ENCODE assay signal across 8 cellular contexts in genomic region chr7:80312139-80312661, GRCh38.
DNase-seq lines count a peak whose midpoint lies in the region; ATAC-seq and TF ChIP-seq lines count a peak whose summit lies in the region.

No MANE protein-coding gene starts in this region.

- H3K4me3 Mint-ChIP-seq in brain (peak overlapping the region in 2 of 5 experiments; percentile 25 to 51), Caco-2 (ENCODE audit: unreplicated experiment) (no peak overlapping the region)

- no peak overlapping the region for H3K9ac ChIP-seq in IMR-90 (ENCODE audit: low read depth, low read length)

- H4K5ac ChIP-seq in IMR-90 (ENCODE audit: low read depth, low read length), result no peak overlapping the region

- TF ChIP-seq POLR2A in IMR-90 (IDR thresholded peaks at IDR 0.05; ENCODE audit: low read depth, low read length) (no peak), right lobe of liver (IDR thresholded peaks at IDR 0.05) (no peak)

- dilution Hi-C loops in IMR-90 (cut with HindIII; ENCODE audit: low sequenced_read_pairs, unreplicated experiment), result no loop called here

- peak overlapping the region; percentile 0; the same call in 1 of the 2 replicates for H3K56ac ChIP-seq in IMR-90 (ENCODE audit: extremely low read depth, insufficient read depth, low read length)

- in situ Hi-C loops in IMR-90 (cut with MboI; ENCODE audit: low sequenced_read_pairs), result no loop called here

- peaks cover 9% of the 10 kb centered on the region for H3K4me1 ChIP-seq in IMR-90 (ENCODE audit: control insufficient read depth, insufficient read depth, low read length)
- H3K4me1 ChIP-seq in right lobe of liver, result no peaks in the 10 kb centered on the region
- H3K4me1 ChIP-seq in Caco-2, result peaks cover 9% of the 10 kb centered on the region

- H3K23ac ChIP-seq in IMR-90 (ENCODE audit: low read depth, low read length), result 0 out of 2 replicates have a peak overlapping the region, but pooled peaks have one; percentile 11

- BruUV-seq in IMR-90 (replicated peaks; lab: Mats Ljungman, UMichigan) (no TSS peak), Caco-2 (replicated peaks; lab: Mats Ljungman, UMichigan) (no TSS peak)

- peak overlapping the region; percentile 0; the same call in 1 of the 2 replicates for H4K91ac ChIP-seq in IMR-90 (ENCODE audit: insufficient read depth, low read depth, low read length)

- DNase-seq in BJ (ENCODE audit: low read depth), result peak; percentile 51
- DNase-seq in IMR-90, result peak; percentile 94
- no peak for DNase-seq in right lobe of liver
- DNase-seq in stimulated activated CD4-positive, alpha-beta T cell treated with anti-CD3 and anti-CD28 coated beads, Interleukin-2, amount 100 ng/mL, for 24 hours, result no peak
- DNase-seq in stimulated activated CD4-positive, alpha-beta T cell treated with anti-CD3 and anti-CD28 coated beads, Interleukin-2, amount 100 ng/mL, for 48 hours, result no peak
- DNase-seq in Caco-2, result no peak
- DNase-seq in effector CD8-positive, alpha-beta T cell (lab: John Stamatoyannopoulos, UW), result no peak

- WGBS in IMR-90 (ENCODE audit: extremely low coverage in 2 of 2, insufficient read length in 1 of 2), 2 experiments, result no CpG with 5 or more reads among the region's 5 CpGs
- WGBS in right lobe of liver (ENCODE audit: insufficient coverage, low coverage, low lambda C conversion rate, missing lambda C conversion rate), result 50% methylated on average over 4 of the region's 5 CpGs

- H3K4me3 ChIP-seq in BJ (ENCODE audit: low read depth, low read length), result no peak overlapping the region
- H3K4me3 ChIP-seq in IMR-90 (ENCODE audit: insufficient read depth, low read depth, low read length), result no peak overlapping the region
- no peak overlapping the region for H3K4me3 ChIP-seq in right lobe of liver
- no peak overlapping the region for H3K4me3 ChIP-seq in Caco-2 (ENCODE audit: low read depth, low read length)

- no peak overlapping the region for H2BK15ac ChIP-seq in IMR-90 (ENCODE audit: low read depth, low read length)

- CTCF ChIA-PET in BJ (lab: Yijun Ruan, JAX), result interaction anchor here (0.9 to 1.3 kb wide), 4 partner anchors 9 to 39 kb away, joined by 3 to 4 read pairs (median 4); no protein-coding TSS in a partner anchor
- CTCF ChIA-PET in IMR-90 (lab: Yijun Ruan, JAX), result interaction anchor here (0.8 kb wide), 1 partner anchor 18 kb away, joined by 3 read pairs; no protein-coding TSS in a partner anchor
- CTCF ChIA-PET in Caco-2 (lab: Charles Lee), result no interaction called here

- peak overlapping the region in 1 of 2 experiments; percentile 13; a peak in 2 of 4 replicates for H4K8ac ChIP-seq in IMR-90 (ENCODE audit: low read depth in 2 of 2, low read length in 2 of 2)

- peak overlapping the region; percentile 3; the same call in 1 of the 2 replicates for H3K18ac ChIP-seq in IMR-90 (ENCODE audit: low read depth, low read length)

- intact Hi-C loops in IMR-90 (cut with micrococcal nuclease) (no loop called here), right lobe of liver (cut with DNase I) (no loop called here), Caco-2 (cut with micrococcal nuclease; ENCODE audit: unreplicated experiment) (no loop called here)

- peak; percentile 92 for ATAC-seq in IMR-90 (ENCODE audit: low read depth)
- ATAC-seq in right lobe of liver, result peak in 3 of 4 donors; percentile 22 to 61 (median 46)

- H2BK5ac ChIP-seq in IMR-90 (ENCODE audit: low read depth, low read length, poor library complexity, severe bottlenecking), result peak overlapping the region; percentile 33

- no peaks in the 10 kb centered on the region for H3K36me3 ChIP-seq in BJ (ENCODE audit: control insufficient read depth, insufficient read depth, low read length)
- H3K36me3 ChIP-seq in IMR-90 (ENCODE audit: control insufficient read depth, insufficient read depth, low read length), result no peaks in the 10 kb centered on the region
- H3K36me3 ChIP-seq in right lobe of liver, result no peaks in the 10 kb centered on the region
- no peaks in the 10 kb centered on the region for H3K36me3 ChIP-seq in Caco-2 (ENCODE audit: control insufficient read depth, insufficient read depth, low read length)

- H4K20me1 ChIP-seq in IMR-90 (ENCODE audit: insufficient read depth, low read length), result no peaks in the 10 kb centered on the region

- H3K27ac Mint-ChIP-seq in brain, result peak overlapping the region in 3 of 5 experiments; percentile 23 to 86 (median 83)
- H3K27ac Mint-ChIP-seq in Caco-2 (ENCODE audit: unreplicated experiment), result no peak overlapping the region

- no peak overlapping the region for H3K14ac ChIP-seq in IMR-90 (replicated peaks; ENCODE audit: low read depth, low read length)

- H3K9me3 ChIP-seq in IMR-90 (ENCODE audit: control insufficient read depth, insufficient read depth, low read length), result no peaks in the 10 kb centered on the region
- no peaks in the 10 kb centered on the region for H3K9me3 ChIP-seq in right lobe of liver
- H3K9me3 ChIP-seq in Caco-2, result no peaks in the 10 kb centered on the region

- TF ChIP-seq CTCF in BJ (IDR thresholded peaks at IDR 0.05; ENCODE audit: insufficient read depth, low read depth, low read length) (no peak), IMR-90 (conservative IDR thresholded peaks at IDR 0.05; ENCODE audit: low read depth, low read length) (no peak), brain (conservative IDR thresholded peaks at IDR 0.05) (no peak), right lobe of liver (IDR thresholded peaks at IDR 0.05) (no peak), Caco-2 (IDR thresholded peaks at IDR 0.05; ENCODE audit: insufficient read depth in 1 of 2, low read depth in 1 of 2, low read length in 1 of 2, severe bottlenecking in 1 of 2, unreplicated experiment in 1 of 2) (no peak)

- H3K36me3 Mint-ChIP-seq in brain, result no peaks in the 10 kb centered on the region
- no peaks in the 10 kb centered on the region for H3K36me3 Mint-ChIP-seq in Caco-2 (ENCODE audit: insufficient read depth, unreplicated experiment)

- H3K79me1 ChIP-seq in IMR-90 (ENCODE audit: low read depth in 1 of 2, low read length in 2 of 2), result no peaks in the 10 kb centered on the region

- H3K9me3 Mint-ChIP-seq in brain (no peaks in the 10 kb centered on the region), Caco-2 (ENCODE audit: unreplicated experiment) (no peaks in the 10 kb centered on the region)

- H3K9me1 ChIP-seq in IMR-90 (ENCODE audit: insufficient read depth, low read length), result peaks cover 4% of the 10 kb centered on the region; the same call in 1 of the 2 replicates

- H2AK9ac ChIP-seq in IMR-90 (replicated peaks; ENCODE audit: low read depth, low read length, poor library complexity), result no peak overlapping the region

- peak overlapping the region; percentile 65 for H2AFZ ChIP-seq in IMR-90 (replicated peaks; ENCODE audit: low read length, poor library complexity)

- no peaks in the 10 kb centered on the region for H3K27me3 ChIP-seq in BJ (ENCODE audit: control insufficient read depth, insufficient read depth, low read length)
- no peaks in the 10 kb centered on the region for H3K27me3 ChIP-seq in IMR-90 (ENCODE audit: control insufficient read depth, insufficient read depth, low read length)
- no peaks in the 10 kb centered on the region for H3K27me3 ChIP-seq in right lobe of liver
- H3K27me3 ChIP-seq in Caco-2 (replicated peaks; ENCODE audit: control insufficient read depth, insufficient read depth, low read length), result no peaks in the 10 kb centered on the region; the same call in 1 of the 2 replicates

- H2BK120ac ChIP-seq in IMR-90 (ENCODE audit: low read depth, low read length), result peak overlapping the region; percentile 22

- no peak overlapping the region; the same call in 1 of the 2 replicates for H3K27ac ChIP-seq in IMR-90 (ENCODE audit: insufficient read depth, low read length)
- H3K27ac ChIP-seq in right lobe of liver, result no peak overlapping the region

- POLR2A ChIA-PET in BJ (lab: Charles Lee), result no interaction called here
- POLR2A ChIA-PET in IMR-90 (lab: Charles Lee; ENCODE audit: unreplicated experiment), result no interaction called here
- POLR2A ChIA-PET in Caco-2 (lab: Charles Lee), result no interaction called here

- no peaks in the 10 kb centered on the region for H3K27me3 Mint-ChIP-seq in brain
- peaks cover 8% of the 10 kb centered on the region for H3K27me3 Mint-ChIP-seq in Caco-2 (ENCODE audit: insufficient read depth, unreplicated experiment)

- TF ChIP-seq RAD21 in IMR-90 (IDR thresholded peaks at IDR 0.05; ENCODE audit: low read length), result 0 out of 2 replicates have a peak, but pooled peaks have one; percentile 6

- peak overlapping the region; percentile 6; the same call in 1 of the 2 replicates for H3K4ac ChIP-seq in IMR-90 (ENCODE audit: low read depth, low read length)

- peak overlapping the region; percentile 14; the same call in 1 of the 2 replicates for H2BK20ac ChIP-seq in IMR-90 (ENCODE audit: low read depth, low read length)

- H3K4me2 ChIP-seq in IMR-90 (ENCODE audit: low read depth, low read length), result peak overlapping the region; percentile 54

- H3K4me1 Mint-ChIP-seq in brain (peaks cover 22% of the 10 kb centered on the region), Caco-2 (ENCODE audit: low read depth, unreplicated experiment) (peaks cover 11% of the 10 kb centered on the region)

- H2AK5ac ChIP-seq in IMR-90 (ENCODE audit: low read depth, low read length), result no peak overlapping the region

TF ChIP-seq in IMR-90, 13 proteins besides CTCF, POLR2A, EP300 and RAD21:
- no peak for TF ChIP-seq RFX5 (IDR thresholded peaks at IDR 0.05; ENCODE audit: low read depth, low read length)
- TF ChIP-seq MXI1 (IDR thresholded peaks at IDR 0.05; ENCODE audit: borderline replicate concordance, low read depth, low read length), result peak; percentile 14; the same call in 1 of the 2 replicates
- TF ChIP-seq RCOR1 (IDR thresholded peaks at IDR 0.05; ENCODE audit: insufficient replicate concordance, low read length), result peak; percentile 36
- peak; percentile 79 for TF ChIP-seq BHLHE40 (IDR thresholded peaks at IDR 0.05; ENCODE audit: low read depth, low read length)
- TF ChIP-seq CEBPB (IDR thresholded peaks at IDR 0.05; ENCODE audit: low read depth, low read length), result peak; percentile 67

Comparison
In these comparisons a context has a peak if more than half of its experiments do, and no peak if none do; other contexts are left out.
1. DNase-seq: peak in BJ (single experiment) and IMR-90 (single experiment); none in right lobe of liver (0 of 3), stimulated activated CD4-positive, alpha-beta T cell treated with anti-CD3 and anti-CD28 coated beads, Interleukin-2, amount 100 ng/mL, for 24 hours (0 of 2), stimulated activated CD4-positive, alpha-beta T cell treated with anti-CD3 and anti-CD28 coated beads, Interleukin-2, amount 100 ng/mL, for 48 hours (0 of 2), Caco-2 (0 of 2) and effector CD8-positive, alpha-beta T cell (single experiment).